In genomic region chr1:156910309-156910782, GRCh38 we compare ENCODE assay signal across 8 cellular contexts. TPM values are rescaled to one million over a fixed set of nuclear protein-coding genes. Genes with fewer than 3 reads are reported as not detected.
DNase-seq lines count a peak whose midpoint lies in the region; ATAC-seq and TF ChIP-seq lines count a peak whose summit lies in the region.

No MANE protein-coding gene starts in this region.

- no peak overlapping the region for H3K27ac ChIP-seq in esophagus squamous epithelium

- no peak overlapping the region for H3K4me3 Mint-ChIP-seq in activated CD8-positive, alpha-beta T cell treated with anti-CD3 and anti-CD28 coated beads, Interleukin-2, amount 10 ng/mL, durations not matched to agents 7 days and 5 days

- H3K4me3 ChIP-seq in esophagus squamous epithelium, result no peak overlapping the region

- no peak overlapping the region for H3K27ac Mint-ChIP-seq in activated CD8-positive, alpha-beta T cell treated with anti-CD3 and anti-CD28 coated beads, Interleukin-2, amount 10 ng/mL, durations not matched to agents 7 days and 5 days

- DNase-seq in EH (ENCODE audit: low read depth) (peak; percentile 41), esophagus squamous epithelium (lab: John Stamatoyannopoulos, UW) (no peak), sciatic nerve (ENCODE audit: low spot score) (no peak)
- peak; percentile 69 for DNase-seq in activated CD8-positive, alpha-beta T cell treated with anti-CD3 and anti-CD28 coated beads, Interleukin-2, amount 10 ng/mL, durations not matched to agents 7 days and 5 days

- H3K36me3 ChIP-seq in esophagus squamous epithelium, result peaks cover 0 to 75% (median 3%) of the 10 kb centered on the region in 3 donors

- ATAC-seq in activated CD8-positive, alpha-beta T cell treated with anti-CD3 and anti-CD28 coated beads, Interleukin-2, amount 10 ng/mL, durations not matched to agents 7 days and 5 days, result no peak
- ATAC-seq in sciatic nerve (peak; percentile 33), HG03135 (IDR thresholded peaks at IDR 0.05; ENCODE audit: unreplicated experiment) (no peak), HG02571 (IDR thresholded peaks at IDR 0.05; ENCODE audit: unreplicated experiment) (no peak), HG02642 (IDR thresholded peaks at IDR 0.05; ENCODE audit: poor library complexity, unreplicated experiment) (no peak)

- H3K9me3 ChIP-seq in esophagus squamous epithelium, result no peaks in the 10 kb centered on the region

- TF ChIP-seq CTCF in LNCAP (IDR thresholded peaks at IDR 0.05), result peak; percentile 100
- peak; percentile 39 to 82 (median 54) for TF ChIP-seq CTCF in esophagus squamous epithelium (IDR thresholded peaks at IDR 0.05)

- peaks cover 0 to 71% (median 0%) of the 10 kb centered on the region in 4 donors for H3K27me3 ChIP-seq in esophagus squamous epithelium

- H3K9me3 Mint-ChIP-seq in activated CD8-positive, alpha-beta T cell treated with anti-CD3 and anti-CD28 coated beads, Interleukin-2, amount 10 ng/mL, durations not matched to agents 7 days and 5 days (ENCODE audit: insufficient read depth), result no peaks in the 10 kb centered on the region

- peaks cover 4 to 33% (median 14%) of the 10 kb centered on the region in 3 donors for H3K4me1 ChIP-seq in esophagus squamous epithelium

- CTCF ChIA-PET in activated CD8-positive, alpha-beta T cell treated with anti-CD3 and anti-CD28 coated beads, Interleukin-2, amount 10 ng/mL, durations not matched to agents 7 days and 5 days (lab: Charles Lee), result interaction anchor here (0.7 to 2.8 kb wide), 13 partner anchors 9 to 203 kb away, joined by 3 to 11 read pairs (median 4); partner anchors contain the start of gene MRPL24

- peaks cover 5% of the 10 kb centered on the region for H3K4me1 Mint-ChIP-seq in activated CD8-positive, alpha-beta T cell treated with anti-CD3 and anti-CD28 coated beads, Interleukin-2, amount 10 ng/mL, durations not matched to agents 7 days and 5 days (ENCODE audit: low read depth)

- POLR2A ChIA-PET in activated CD8-positive, alpha-beta T cell treated with anti-CD3 and anti-CD28 coated beads, Interleukin-2, amount 10 ng/mL, durations not matched to agents 7 days and 5 days (lab: Charles Lee), result no interaction called here

- H3K36me3 Mint-ChIP-seq in activated CD8-positive, alpha-beta T cell treated with anti-CD3 and anti-CD28 coated beads, Interleukin-2, amount 10 ng/mL, durations not matched to agents 7 days and 5 days (ENCODE audit: low read depth), result no peaks in the 10 kb centered on the region

- TF ChIP-seq POLR2A in esophagus squamous epithelium (IDR thresholded peaks at IDR 0.05), result no peak

- intact Hi-C loops in esophagus squamous epithelium (cut with DNase I), result no loop called here
- intact Hi-C loops in sciatic nerve (cut with DNase I), result no loop called here

- WGBS in esophagus squamous epithelium, 2 donors, result 27 to 63% methylated on average over 5 to 8 of the region's 18 CpGs

- H3K27me3 Mint-ChIP-seq in activated CD8-positive, alpha-beta T cell treated with anti-CD3 and anti-CD28 coated beads, Interleukin-2, amount 10 ng/mL, durations not matched to agents 7 days and 5 days (ENCODE audit: low read depth), result peaks cover 3% of the 10 kb centered on the region

RNA-seq across cellular contexts. Expression of gene LRRC71, which starts 10.1 kb away (rescaled TPM):
- total RNA-seq in activated CD8-positive, alpha-beta T cell treated with anti-CD3 and anti-CD28 coated beads, Interleukin-2, amount 10 ng/mL, durations not matched to agents 7 days and 5 days, result not detected
- total RNA-seq in esophagus squamous epithelium, result not detected
- 2.5 TPM for total RNA-seq in sciatic nerve

RNA-seq across cellular contexts. Expression of gene PEAR1, which starts 16.8 kb away (rescaled TPM):
- total RNA-seq in activated CD8-positive, alpha-beta T cell treated with anti-CD3 and anti-CD28 coated beads, Interleukin-2, amount 10 ng/mL, durations not matched to agents 7 days and 5 days, result under 1 TPM; 0.21 to 0.40 TPM
- total RNA-seq in esophagus squamous epithelium, result 1 to 10 TPM; 1.1 to 4.6 (median 2.7) TPM
- total RNA-seq in sciatic nerve, result 74.7 TPM

RNA-seq across cellular contexts. Expression of gene NTRK1, which starts 49.7 kb away (rescaled TPM):
- total RNA-seq in activated CD8-positive, alpha-beta T cell treated with anti-CD3 and anti-CD28 coated beads, Interleukin-2, amount 10 ng/mL, durations not matched to agents 7 days and 5 days, result 1 to 10 TPM; 9.9 TPM
- total RNA-seq in esophagus squamous epithelium, result under 1 TPM in 2 of 4 donors, not detected in 2; 0.09 to 0.57 TPM
- 1.8 TPM for total RNA-seq in sciatic nerve

RNA-seq across cellular contexts. Expression of gene INSRR, which starts 51.4 kb away (rescaled TPM):
- under 1 TPM; 0.21 TPM for total RNA-seq in activated CD8-positive, alpha-beta T cell treated with anti-CD3 and anti-CD28 coated beads, Interleukin-2, amount 10 ng/mL, durations not matched to agents 7 days and 5 days
- total RNA-seq in esophagus squamous epithelium, result not detected
- 0.40 TPM for total RNA-seq in sciatic nerve

Comparison
In these comparisons a context has a peak if more than half of its experiments do, and no peak if none do; other contexts are left out.
1. DNase-seq: peak in EH (single experiment) and activated CD8-positive, alpha-beta T cell treated with anti-CD3 and anti-CD28 coated beads, Interleukin-2, amount 10 ng/mL, durations not matched to agents 7 days and 5 days (single experiment); none in esophagus squamous epithelium (single experiment) and sciatic nerve (single experiment).
2. RNA of gene PEAR1, which starts 16.8 kb away (total RNA-seq): 74.7 TPM in sciatic nerve (single experiment); 1.1 to 4.6 TPM in esophagus squamous epithelium and 0.21 to 0.40 TPM in activated CD8-positive, alpha-beta T cell treated with anti-CD3 and anti-CD28 coated beads, Interleukin-2, amount 10 ng/mL, durations not matched to agents 7 days and 5 days; every median in the first group is over 10 times any median in the second.